In genomic region chr17:7589204-7589868, GRCh38 we compare ENCODE assay signal across 8 cellular contexts. TPM values are rescaled to one million over a fixed set of nuclear protein-coding genes. Genes with fewer than 3 reads are reported as not detected.
DNase-seq lines count a peak whose midpoint lies in the region; ATAC-seq lines count a peak whose summit lies in the region.

No MANE protein-coding gene starts in this region.

- no peaks in the 10 kb centered on the region for H3K9me3 ChIP-seq in mucosa of stomach (ENCODE audit: control insufficient read depth, low read length)

- ATAC-seq in HG03135 (IDR thresholded peaks at IDR 0.05; ENCODE audit: unreplicated experiment): no peak

- H3K9ac ChIP-seq in mucosa of stomach (ENCODE audit: low read length): peak overlapping the region; percentile 50

- no peaks in the 10 kb centered on the region for H3K9me3 Mint-ChIP-seq in activated T-helper 2 cell treated with anti-CD3 and anti-CD28 coated beads, Interferon-gamma antibody, Interleukin-2, Interleukin-4, amounts not matched to agents 10 μg/mL and 5 μg/mL and 100 μg/mL, durations not matched to agents 14 hours and 24 hours and 36 hours

- peaks cover 15% of the 10 kb centered on the region for H3K36me3 ChIP-seq in mucosa of stomach (ENCODE audit: control insufficient read depth, insufficient read depth, low read length)

- no peak overlapping the region for H3K27ac Mint-ChIP-seq in activated T-helper 2 cell treated with anti-CD3 and anti-CD28 coated beads, Interferon-gamma antibody, Interleukin-2, Interleukin-4, amounts not matched to agents 10 μg/mL and 5 μg/mL and 100 μg/mL, durations not matched to agents 14 hours and 24 hours and 36 hours

- H3K36me3 Mint-ChIP-seq in activated T-helper 2 cell treated with anti-CD3 and anti-CD28 coated beads, Interferon-gamma antibody, Interleukin-2, Interleukin-4, amounts not matched to agents 10 μg/mL and 5 μg/mL and 100 μg/mL, durations not matched to agents 14 hours and 24 hours and 36 hours (ENCODE audit: low read depth): peaks cover 76% of the 10 kb centered on the region

- no peaks in the 10 kb centered on the region for H3K27me3 ChIP-seq in mucosa of stomach (ENCODE audit: control insufficient read depth, insufficient read depth, low read length)

- no peak overlapping the region for H3K4me3 Mint-ChIP-seq in activated T-helper 2 cell treated with anti-CD3 and anti-CD28 coated beads, Interferon-gamma antibody, Interleukin-2, Interleukin-4, amounts not matched to agents 10 μg/mL and 5 μg/mL and 100 μg/mL, durations not matched to agents 14 hours and 24 hours and 36 hours (ENCODE audit: low read depth)

- H3K4me1 Mint-ChIP-seq in activated T-helper 2 cell treated with anti-CD3 and anti-CD28 coated beads, Interferon-gamma antibody, Interleukin-2, Interleukin-4, amounts not matched to agents 10 μg/mL and 5 μg/mL and 100 μg/mL, durations not matched to agents 14 hours and 24 hours and 36 hours (ENCODE audit: low read depth): peaks cover 8% of the 10 kb centered on the region

- H3K27me3 Mint-ChIP-seq in activated T-helper 2 cell treated with anti-CD3 and anti-CD28 coated beads, Interferon-gamma antibody, Interleukin-2, Interleukin-4, amounts not matched to agents 10 μg/mL and 5 μg/mL and 100 μg/mL, durations not matched to agents 14 hours and 24 hours and 36 hours (ENCODE audit: low read depth): no peaks in the 10 kb centered on the region

- no peak overlapping the region for H3K4me3 ChIP-seq in mucosa of stomach (ENCODE audit: low read length)

- DNase-seq in COLO668 (lab: John Stamatoyannopoulos, UW; ENCODE audit: unreplicated experiment): peak; percentile 52
- DNase-seq in NCI-H748 treated with DMSO at 0.1 percent for 48 hours (lab: John Stamatoyannopoulos, UW): peak; percentile 59
- peak; percentile 52 for DNase-seq in activated T-helper 2 cell treated with anti-CD3 and anti-CD28 coated beads, Interferon-gamma antibody, Interleukin-2, Interleukin-4, amounts not matched to agents 10 μg/mL and 5 μg/mL and 100 μg/mL, durations not matched to agents 14 hours and 24 hours and 36 hours (ENCODE audit: low spot score)
- peak; percentile 84 for DNase-seq in fibroblast of gingiva (ENCODE audit: low read depth)
- DNase-seq in stimulated activated CD8-positive, alpha-beta memory T cell treated with anti-CD3 and anti-CD28 coated beads, Interleukin-4, amount 100 ng/mL, for 48 hours: peak; percentile 77
- no peak for DNase-seq in SW 1271 (lab: John Stamatoyannopoulos, UW)

- intact Hi-C loops in activated T-helper 2 cell treated with anti-CD3 and anti-CD28 coated beads, Interferon-gamma antibody, Interleukin-2, Interleukin-4, amounts not matched to agents 10 μg/mL and 5 μg/mL and 100 μg/mL, durations not matched to agents 14 hours and 24 hours and 36 hours (cut with micrococcal nuclease): no loop called here

- H3K4me1 ChIP-seq in mucosa of stomach (ENCODE audit: control insufficient read depth, insufficient read depth, low read length): peaks cover 28% of the 10 kb centered on the region

RNA-seq across cellular contexts. Expression of gene SOX15, which starts 0.6 kb away (rescaled TPM):
- total RNA-seq in activated T-helper 2 cell treated with anti-CD3 and anti-CD28 coated beads, Interferon-gamma antibody, Interleukin-2, Interleukin-4, amounts not matched to agents 10 μg/mL and 5 μg/mL and 100 μg/mL, durations not matched to agents 14 hours and 24 hours and 36 hours: 0.21 and 0.60 TPM in 2 replicates

RNA-seq across cellular contexts. Expression of gene MPDU1, which starts 5.7 kb away (rescaled TPM):
- total RNA-seq in activated T-helper 2 cell treated with anti-CD3 and anti-CD28 coated beads, Interferon-gamma antibody, Interleukin-2, Interleukin-4, amounts not matched to agents 10 μg/mL and 5 μg/mL and 100 μg/mL, durations not matched to agents 14 hours and 24 hours and 36 hours: 98.6 and 106 TPM in 2 replicates

RNA-seq across cellular contexts. Expression of gene CD68, which starts 9.9 kb away (rescaled TPM):
- 9.6 and 10.1 TPM in 2 replicates for total RNA-seq in activated T-helper 2 cell treated with anti-CD3 and anti-CD28 coated beads, Interferon-gamma antibody, Interleukin-2, Interleukin-4, amounts not matched to agents 10 μg/mL and 5 μg/mL and 100 μg/mL, durations not matched to agents 14 hours and 24 hours and 36 hours

RNA-seq across cellular contexts. Expression of gene FXR2, which starts 25.4 kb away (rescaled TPM):
- 59.0 and 63.1 TPM in 2 replicates for total RNA-seq in activated T-helper 2 cell treated with anti-CD3 and anti-CD28 coated beads, Interferon-gamma antibody, Interleukin-2, Interleukin-4, amounts not matched to agents 10 μg/mL and 5 μg/mL and 100 μg/mL, durations not matched to agents 14 hours and 24 hours and 36 hours

RNA-seq across cellular contexts. Expression of gene SENP3, which starts 27.6 kb away (rescaled TPM):
- total RNA-seq in activated T-helper 2 cell treated with anti-CD3 and anti-CD28 coated beads, Interferon-gamma antibody, Interleukin-2, Interleukin-4, amounts not matched to agents 10 μg/mL and 5 μg/mL and 100 μg/mL, durations not matched to agents 14 hours and 24 hours and 36 hours: 64.9 and 69.6 TPM in 2 replicates

Comparison
In these comparisons a context has a peak if more than half of its experiments do, and no peak if none do; other contexts are left out.
1. DNase-seq: peak in COLO668 (single experiment), NCI-H748 treated with DMSO at 0.1 percent for 48 hours (single experiment), activated T-helper 2 cell treated with anti-CD3 and anti-CD28 coated beads, Interferon-gamma antibody, Interleukin-2, Interleukin-4, amounts not matched to agents 10 μg/mL and 5 μg/mL and 100 μg/mL, durations not matched to agents 14 hours and 24 hours and 36 hours (single experiment), fibroblast of gingiva (single experiment) and stimulated activated CD8-positive, alpha-beta memory T cell treated with anti-CD3 and anti-CD28 coated beads, Interleukin-4, amount 100 ng/mL, for 48 hours (single experiment); none in SW 1271 (0 of 2).